In genomic region chr13:33016414-33017409, GRCh38 we compare ENCODE assay signal across 8 cellular contexts. TPM values are rescaled to one million over a fixed set of nuclear protein-coding genes. Genes with fewer than 3 reads are reported as not detected.
A peak's percentile ranks its signal among the peaks of the same experiment; 100 is the strongest.
DNase-seq lines count a peak whose midpoint lies in the region; ATAC-seq and TF ChIP-seq lines count a peak whose summit lies in the region.

KL (plus strand) TSS chr13:33016423; CDS start chr13:33016441, 18 bp downstream.

- ATAC-seq in GM21786 (IDR thresholded peaks at IDR 0.05; ENCODE audit: unreplicated experiment) = peak; percentile 22
- peak in 1 of 2 donors; percentile 46 for ATAC-seq in naive B cell (ENCODE audit: low read depth in 2 of 2)
- ATAC-seq in HG02623 (IDR thresholded peaks at IDR 0.05; ENCODE audit: unreplicated experiment) = no peak
- ATAC-seq in HG03280 (IDR thresholded peaks at IDR 0.05; ENCODE audit: unreplicated experiment) = no peak

- DNase-seq in GM06990 (ENCODE audit: extremely low read depth, insufficient read length) (peak; percentile 64), SW480 (ENCODE audit: low spot score) (peak; percentile 25), esophagus squamous epithelium (lab: John Stamatoyannopoulos, UW) (no peak), naive B cell (no peak), superior temporal gyrus (ENCODE audit: extremely low spot score) (no peak)

- peaks cover 67 to 72% (median 70%) of the 10 kb centered on the region in 3 donors for H3K27me3 Mint-ChIP-seq in naive B cell

- H3K4me3 ChIP-seq in GM06990 (replicated peaks; ENCODE audit: low read depth, low read length) (peak within 1 kb of the TSS; percentile 51), esophagus squamous epithelium (peak within 1 kb of the TSS; percentile 31 to 71 (median 55))

- peaks cover 0 to 31% of the 10 kb centered on the region in 2 donors for H3K36me3 Mint-ChIP-seq in naive B cell

- peaks cover 0 to 7% (median 0%) of the 10 kb centered on the region in 7 donors for H3K9me3 Mint-ChIP-seq in naive B cell

- H3K4me3 Mint-ChIP-seq in naive B cell = peak within 1 kb of the TSS; percentile 54 to 82 (median 72)

- TF ChIP-seq CTCF in GM06990 (IDR thresholded peaks at IDR 0.05; ENCODE audit: insufficient read depth, low read length, poor library complexity, severe bottlenecking) = no peak
- TF ChIP-seq CTCF in esophagus squamous epithelium (IDR thresholded peaks at IDR 0.05) = no peak

- intact Hi-C loops in esophagus squamous epithelium (cut with DNase I) = no loop called here

- 17 to 20% methylated on average over 1 to 3 of the region's 109 CpGs for WGBS in esophagus squamous epithelium, 2 donors

- H3K9me3 ChIP-seq in esophagus squamous epithelium = no peaks in the 10 kb centered on the region

- no peak for TF ChIP-seq POLR2A in esophagus squamous epithelium (IDR thresholded peaks at IDR 0.05)

- H3K27me3 ChIP-seq in GM06990 (replicated peaks; ENCODE audit: control insufficient read depth, insufficient read depth, low read length) = peaks cover 3% of the 10 kb centered on the region
- H3K27me3 ChIP-seq in esophagus squamous epithelium = peaks cover 0 to 49% (median 4%) of the 10 kb centered on the region in 4 donors

- peak within 1 kb of the TSS; percentile 64 to 86 (median 76) for H3K27ac ChIP-seq in esophagus squamous epithelium

- H3K27ac Mint-ChIP-seq in naive B cell = no peak within 1 kb of the TSS

- peaks cover 10 to 15% (median 14%) of the 10 kb centered on the region in 3 donors for H3K4me1 Mint-ChIP-seq in naive B cell

- H3K36me3 ChIP-seq in GM06990 (ENCODE audit: control insufficient read depth, insufficient read depth, low read length) (no peaks in the 10 kb centered on the region), esophagus squamous epithelium (no peaks in the 10 kb centered on the region)

- H3K4me1 ChIP-seq in esophagus squamous epithelium = peaks cover 7 to 23% (median 11%) of the 10 kb centered on the region in 3 donors

RNA-seq across cellular contexts. Expression of gene KL, which starts in this region (rescaled TPM):
- 1 to 10 TPM in 1 of 4 donors, under 1 TPM in 3; 0.11 to 1.1 (median 0.82) TPM for total RNA-seq in esophagus squamous epithelium
- polyA plus RNA-seq in naive B cell (ENCODE audit: low read depth in 6 of 6) = under 1 TPM in 1 of 6 donors, not detected in 5; 0.10 TPM

Comparison
In these comparisons a context has a peak if more than half of its experiments do, and no peak if none do; other contexts are left out.
1. DNase-seq: peak in GM06990 (single experiment) and SW480 (single experiment); none in esophagus squamous epithelium (single experiment), naive B cell (single experiment) and superior temporal gyrus (single experiment).